Comparison of ENCODE assay signal across 1 cellular context in the genomic region with DNA sequence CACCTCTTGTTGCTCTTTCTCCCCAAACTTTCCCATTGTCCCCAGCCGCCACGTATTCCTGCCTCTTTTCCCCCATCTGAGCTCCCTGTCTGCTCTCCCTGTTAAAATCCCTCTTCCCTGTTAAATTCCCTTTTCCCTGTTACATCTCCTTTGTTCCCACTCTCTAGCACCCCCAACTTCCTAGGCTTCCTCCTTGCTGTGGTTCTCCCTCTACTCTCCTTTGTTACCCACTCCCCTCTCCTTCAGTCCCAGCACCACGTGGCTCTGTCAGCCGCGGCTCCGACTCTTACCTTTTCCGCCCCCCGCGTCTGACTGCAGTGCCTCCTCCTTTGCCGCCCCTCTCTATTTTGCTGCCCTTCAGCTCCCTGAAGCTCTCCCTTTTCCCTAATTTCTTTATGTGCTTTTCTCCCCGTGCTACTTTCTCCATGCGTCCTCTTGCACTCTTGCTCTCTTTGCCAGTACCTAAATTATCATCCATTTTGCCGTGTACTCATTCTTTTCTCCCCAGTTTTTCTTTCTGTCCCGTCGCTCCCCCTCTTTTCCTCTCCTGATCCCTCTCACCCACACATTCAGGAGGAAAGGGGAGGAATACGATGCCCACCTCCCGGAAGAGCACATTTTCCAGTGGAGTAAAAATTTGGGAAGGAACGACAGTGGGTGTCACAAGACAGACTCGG.
A peak's percentile ranks its signal among the peaks of the same experiment; 100 is the strongest.
TF ChIP-seq lines count a peak whose summit lies in the region.

No MANE protein-coding gene starts in this region.

TF ChIP-seq in HepG2, 621 proteins besides CTCF, POLR2A, EP300 and RAD21 (continued from another document):
- TF ChIP-seq, protein P1, sequence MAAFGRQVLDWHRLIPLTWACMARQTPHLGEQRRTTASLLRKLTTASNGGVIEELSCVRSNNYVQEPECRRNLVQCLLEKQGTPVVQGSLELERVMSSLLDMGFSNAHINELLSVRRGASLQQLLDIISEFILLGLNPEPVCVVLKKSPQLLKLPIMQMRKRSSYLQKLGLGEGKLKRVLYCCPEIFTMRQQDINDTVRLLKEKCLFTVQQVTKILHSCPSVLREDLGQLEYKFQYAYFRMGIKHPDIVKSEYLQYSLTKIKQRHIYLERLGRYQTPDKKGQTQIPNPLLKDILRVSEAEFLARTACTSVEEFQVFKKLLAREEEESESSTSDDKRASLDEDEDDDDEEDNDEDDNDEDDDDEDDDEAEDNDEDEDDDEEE (CRISPR knock-in tag; IDR thresholded peaks at IDR 0.05), result peak; percentile 1; the same call in 1 of the 2 replicates
- TF ChIP-seq CREB1 (IDR thresholded peaks at IDR 0.05), result no peak
- TF ChIP-seq CREB1 (CRISPR knock-in tag; IDR thresholded peaks at IDR 0.05), result no peak
- TF ChIP-seq ZNF20 (CRISPR knock-in tag; IDR thresholded peaks at IDR 0.05), result no peak
- TF ChIP-seq MAX (IDR thresholded peaks at IDR 0.05), result peak; percentile 85
- peak; percentile 12; the same call in 1 of the 2 replicates for TF ChIP-seq FOXC1 (CRISPR knock-in tag; IDR thresholded peaks at IDR 0.05; ENCODE audit: borderline replicate concordance)
- TF ChIP-seq ZNF563 (CRISPR knock-in tag; IDR thresholded peaks at IDR 0.05), result 0 out of 2 replicates have a peak, but pooled peaks have one; percentile 48
- TF ChIP-seq, protein P2, sequence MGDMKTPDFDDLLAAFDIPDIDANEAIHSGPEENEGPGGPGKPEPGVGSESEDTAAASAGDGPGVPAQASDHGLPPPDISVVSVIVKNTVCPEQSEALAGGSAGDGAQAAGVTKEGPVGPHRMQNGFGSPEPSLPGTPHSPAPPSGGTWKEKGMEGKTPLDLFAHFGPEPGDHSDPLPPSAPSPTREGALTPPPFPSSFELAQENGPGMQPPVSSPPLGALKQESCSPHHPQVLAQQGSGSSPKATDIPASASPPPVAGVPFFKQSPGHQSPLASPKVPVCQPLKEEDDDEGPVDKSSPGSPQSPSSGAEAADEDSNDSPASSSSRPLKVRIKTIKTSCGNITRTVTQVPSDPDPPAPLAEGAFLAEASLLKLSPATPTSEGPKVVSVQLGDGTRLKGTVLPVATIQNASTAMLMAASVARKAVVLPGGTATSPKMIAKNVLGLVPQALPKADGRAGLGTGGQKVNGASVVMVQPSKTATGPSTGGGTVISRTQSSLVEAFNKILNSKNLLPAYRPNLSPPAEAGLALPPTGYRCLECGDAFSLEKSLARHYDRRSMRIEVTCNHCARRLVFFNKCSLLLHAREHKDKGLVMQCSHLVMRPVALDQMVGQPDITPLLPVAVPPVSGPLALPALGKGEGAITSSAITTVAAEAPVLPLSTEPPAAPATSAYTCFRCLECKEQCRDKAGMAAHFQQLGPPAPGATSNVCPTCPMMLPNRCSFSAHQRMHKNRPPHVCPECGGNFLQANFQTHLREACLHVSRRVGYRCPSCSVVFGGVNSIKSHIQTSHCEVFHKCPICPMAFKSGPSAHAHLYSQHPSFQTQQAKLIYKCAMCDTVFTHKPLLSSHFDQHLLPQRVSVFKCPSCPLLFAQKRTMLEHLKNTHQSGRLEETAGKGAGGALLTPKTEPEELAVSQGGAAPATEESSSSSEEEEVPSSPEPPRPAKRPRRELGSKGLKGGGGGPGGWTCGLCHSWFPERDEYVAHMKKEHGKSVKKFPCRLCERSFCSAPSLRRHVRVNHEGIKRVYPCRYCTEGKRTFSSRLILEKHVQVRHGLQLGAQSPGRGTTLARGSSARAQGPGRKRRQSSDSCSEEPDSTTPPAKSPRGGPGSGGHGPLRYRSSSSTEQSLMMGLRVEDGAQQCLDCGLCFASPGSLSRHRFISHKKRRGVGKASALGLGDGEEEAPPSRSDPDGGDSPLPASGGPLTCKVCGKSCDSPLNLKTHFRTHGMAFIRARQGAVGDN (CRISPR knock-in tag; IDR thresholded peaks at IDR 0.05), result peak; percentile 50; the same call in 1 of the 2 replicates
- TF ChIP-seq, protein P3, sequence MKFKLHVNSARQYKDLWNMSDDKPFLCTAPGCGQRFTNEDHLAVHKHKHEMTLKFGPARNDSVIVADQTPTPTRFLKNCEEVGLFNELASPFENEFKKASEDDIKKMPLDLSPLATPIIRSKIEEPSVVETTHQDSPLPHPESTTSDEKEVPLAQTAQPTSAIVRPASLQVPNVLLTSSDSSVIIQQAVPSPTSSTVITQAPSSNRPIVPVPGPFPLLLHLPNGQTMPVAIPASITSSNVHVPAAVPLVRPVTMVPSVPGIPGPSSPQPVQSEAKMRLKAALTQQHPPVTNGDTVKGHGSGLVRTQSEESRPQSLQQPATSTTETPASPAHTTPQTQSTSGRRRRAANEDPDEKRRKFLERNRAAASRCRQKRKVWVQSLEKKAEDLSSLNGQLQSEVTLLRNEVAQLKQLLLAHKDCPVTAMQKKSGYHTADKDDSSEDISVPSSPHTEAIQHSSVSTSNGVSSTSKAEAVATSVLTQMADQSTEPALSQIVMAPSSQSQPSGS (CRISPR knock-in tag; IDR thresholded peaks at IDR 0.05), result peak; percentile 35; the same call in 1 of the 2 replicates
- peak; percentile 62; the same call in 1 of the 2 replicates for TF ChIP-seq ZNF468 (CRISPR knock-in tag; IDR thresholded peaks at IDR 0.05)
- peak; percentile 24; the same call in 1 of the 2 replicates for TF ChIP-seq KDM5A (IDR thresholded peaks at IDR 0.05; ENCODE audit: borderline replicate concordance, low read length)
- peak; percentile 19; the same call in 1 of the 2 replicates for TF ChIP-seq HBP1 (CRISPR knock-in tag; IDR thresholded peaks at IDR 0.05; ENCODE audit: low read depth)
- TF ChIP-seq ZNF749 (CRISPR knock-in tag; IDR thresholded peaks at IDR 0.05; ENCODE audit: borderline replicate concordance), result peak; percentile 80
- 0 out of 2 replicates have a peak, but pooled peaks have one; percentile 12 for TF ChIP-seq SIX4 (CRISPR knock-in tag; IDR thresholded peaks at IDR 0.05)
- 0 out of 2 replicates have a peak, but pooled peaks have one; percentile 6 for TF ChIP-seq ZNF33B (CRISPR knock-in tag; IDR thresholded peaks at IDR 0.05)
- TF ChIP-seq TFDP2 (CRISPR knock-in tag; IDR thresholded peaks at IDR 0.05), result 0 out of 2 replicates have a peak, but pooled peaks have one; percentile 10
- peak; percentile 50; the same call in 1 of the 2 replicates for TF ChIP-seq YEATS4 (CRISPR knock-in tag; IDR thresholded peaks at IDR 0.05; ENCODE audit: borderline replicate concordance)
- TF ChIP-seq, protein P4, sequence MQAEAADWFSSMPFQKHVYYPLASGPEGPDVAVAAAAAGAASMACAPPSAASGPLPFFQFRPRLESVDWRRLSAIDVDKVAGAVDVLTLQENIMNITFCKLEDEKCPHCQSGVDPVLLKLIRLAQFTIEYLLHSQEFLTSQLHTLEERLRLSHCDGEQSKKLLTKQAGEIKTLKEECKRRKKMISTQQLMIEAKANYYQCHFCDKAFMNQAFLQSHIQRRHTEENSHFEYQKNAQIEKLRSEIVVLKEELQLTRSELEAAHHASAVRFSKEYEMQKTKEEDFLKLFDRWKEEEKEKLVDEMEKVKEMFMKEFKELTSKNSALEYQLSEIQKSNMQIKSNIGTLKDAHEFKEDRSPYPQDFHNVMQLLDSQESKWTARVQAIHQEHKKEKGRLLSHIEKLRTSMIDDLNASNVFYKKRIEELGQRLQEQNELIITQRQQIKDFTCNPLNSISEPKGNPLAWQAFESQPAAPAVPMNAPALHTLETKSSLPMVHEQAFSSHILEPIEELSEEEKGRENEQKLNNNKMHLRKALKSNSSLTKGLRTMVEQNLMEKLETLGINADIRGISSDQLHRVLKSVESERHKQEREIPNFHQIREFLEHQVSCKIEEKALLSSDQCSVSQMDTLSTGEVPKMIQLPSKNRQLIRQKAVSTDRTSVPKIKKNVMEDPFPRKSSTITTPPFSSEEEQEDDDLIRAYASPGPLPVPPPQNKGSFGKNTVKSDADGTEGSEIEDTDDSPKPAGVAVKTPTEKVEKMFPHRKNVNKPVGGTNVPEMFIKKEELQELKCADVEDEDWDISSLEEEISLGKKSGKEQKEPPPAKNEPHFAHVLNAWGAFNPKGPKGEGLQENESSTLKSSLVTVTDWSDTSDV (CRISPR knock-in tag; IDR thresholded peaks at IDR 0.05), result 0 out of 2 replicates have a peak, but pooled peaks have one; percentile 12
- TF ChIP-seq ZNF878 (CRISPR knock-in tag; IDR thresholded peaks at IDR 0.05), result peak; percentile 47; the same call in 1 of the 2 replicates
- TF ChIP-seq SAP130 (CRISPR knock-in tag; IDR thresholded peaks at IDR 0.05; ENCODE audit: low read depth), result peak; percentile 64
- peak; percentile 12 for TF ChIP-seq ZNF883 (CRISPR knock-in tag; IDR thresholded peaks at IDR 0.05; ENCODE audit: not compliant biosample characterization)
- TF ChIP-seq DMAP1 (CRISPR knock-in tag; IDR thresholded peaks at IDR 0.05), result 0 out of 2 replicates have a peak, but pooled peaks have one; percentile 18
- TF ChIP-seq ASH2L (IDR thresholded peaks at IDR 0.05; ENCODE audit: insufficient read length, low read depth, low read length), result peak; percentile 66
- 0 out of 2 replicates have a peak, but pooled peaks have one; percentile 9 for TF ChIP-seq THAP11 (CRISPR knock-in tag; IDR thresholded peaks at IDR 0.05)
- no peak for TF ChIP-seq NR2F2 (IDR thresholded peaks at IDR 0.05; ENCODE audit: borderline replicate concordance, low read depth)
